ENCODE assay signal across 10 cellular contexts in genomic region chr3:27659279-27660021, GRCh38.
A peak's percentile ranks its signal among the peaks of the same experiment; 100 is the strongest.
DNase-seq lines count a peak whose midpoint lies in the region; ATAC-seq and TF ChIP-seq lines count a peak whose summit lies in the region.
"Had no signal": no experiment of that assay in that cellular context is flagged by ENCODE, and none has a peak within 500 bp of the region (broad histone marks: within the 10 kb centered on the region; RNA-seq: fewer than 3 reads in every experiment).

No MANE protein-coding gene starts in this region.

- H3K4me3 Mint-ChIP-seq in CD4-positive, alpha-beta memory T cell: no peak overlapping the region
- H3K4me3 Mint-ChIP-seq in activated T-cell treated with anti-CD3 and anti-CD28 coated beads, Interleukin-2, amount 50 U/mL, for 72 hours: no peak overlapping the region

- H3K4me3 ChIP-seq in CD4-positive, alpha-beta memory T cell (ENCODE audit: low read length in 2 of 2): no peak overlapping the region
- H3K4me3 ChIP-seq in NT2/D1 (ENCODE audit: insufficient read length, low read depth): no peak overlapping the region
- no peak overlapping the region for H3K4me3 ChIP-seq in sigmoid colon
- H3K4me3 ChIP-seq: SK-N-MC, skin epidermis had no signal

- peaks cover 0 to 2% of the 10 kb centered on the region in 2 donors for H3K27me3 Mint-ChIP-seq in CD4-positive, alpha-beta memory T cell
- H3K27me3 Mint-ChIP-seq in activated T-cell treated with anti-CD3 and anti-CD28 coated beads, Interleukin-2, amount 50 U/mL, for 72 hours (ENCODE audit: low read depth): no peaks in the 10 kb centered on the region

- no peaks in the 10 kb centered on the region for H3K36me3 Mint-ChIP-seq in CD4-positive, alpha-beta memory T cell
- peaks cover 0 to 1% of the 10 kb centered on the region in 2 donors for H3K36me3 Mint-ChIP-seq in activated T-cell treated with anti-CD3 and anti-CD28 coated beads, Interleukin-2, amount 50 U/mL, for 72 hours (ENCODE audit: insufficient read depth in 2 of 2)

- no peak for TF ChIP-seq POLR2A in sigmoid colon (IDR thresholded peaks at IDR 0.05)

- ATAC-seq in GM18909 (IDR thresholded peaks at IDR 0.05; ENCODE audit: poor library complexity, unreplicated experiment): peak; percentile 87
- ATAC-seq in HG03103 (IDR thresholded peaks at IDR 0.05; ENCODE audit: low read depth, unreplicated experiment): peak; percentile 81
- peak in 1 of 2 donors; percentile 42 for ATAC-seq in activated T-cell treated with anti-CD3 and anti-CD28 coated beads, Interleukin-2, amount 50 U/mL, for 72 hours (replicated peaks in 1 of 2)

- WGBS in sigmoid colon, 2 donors: 53 to 54% methylated on average over 3 of the region's 3 CpGs

- H3K36me3 ChIP-seq in CD4-positive, alpha-beta memory T cell (ENCODE audit: insufficient read depth, low read length): no peaks in the 10 kb centered on the region
- no peaks in the 10 kb centered on the region for H3K36me3 ChIP-seq in NT2/D1 (ENCODE audit: insufficient read depth, insufficient read length, low read length)
- H3K36me3 ChIP-seq in sigmoid colon: no peaks in the 10 kb centered on the region

- POLR2A ChIA-PET in CD4-positive, alpha-beta memory T cell (lab: Charles Lee; ENCODE audit: partially characterized antibody): no interaction called here

- H3K9me3 Mint-ChIP-seq in CD4-positive, alpha-beta memory T cell: no peaks in the 10 kb centered on the region
- peaks cover 0 to 2% of the 10 kb centered on the region in 2 donors for H3K9me3 Mint-ChIP-seq in activated T-cell treated with anti-CD3 and anti-CD28 coated beads, Interleukin-2, amount 50 U/mL, for 72 hours

- no peaks in the 10 kb centered on the region for H3K9me3 ChIP-seq in CD4-positive, alpha-beta memory T cell (ENCODE audit: control insufficient read depth in 1 of 2, low read length in 2 of 2)
- no peaks in the 10 kb centered on the region for H3K9me3 ChIP-seq in NT2/D1 (ENCODE audit: insufficient read depth, low read length)
- H3K9me3 ChIP-seq in sigmoid colon: no peaks in the 10 kb centered on the region

- peaks cover 9 to 15% (median 11%) of the 10 kb centered on the region in 4 donors for H3K4me1 Mint-ChIP-seq in CD4-positive, alpha-beta memory T cell
- H3K4me1 Mint-ChIP-seq in activated T-cell treated with anti-CD3 and anti-CD28 coated beads, Interleukin-2, amount 50 U/mL, for 72 hours (ENCODE audit: low read depth): peaks cover 10% of the 10 kb centered on the region

- peak; percentile 29 to 69 (median 62) for TF ChIP-seq CTCF in sigmoid colon (IDR thresholded peaks at IDR 0.05)

- CTCF ChIA-PET in CD4-positive, alpha-beta memory T cell (lab: Charles Lee; ENCODE audit: partially characterized antibody): interaction anchor here (0.6 to 3.8 kb wide), 13 partner anchors 12 to 349 kb away, joined by 3 to 21 read pairs (median 5); no protein-coding TSS in a partner anchor

- no peaks in the 10 kb centered on the region for H3K4me1 ChIP-seq in CD4-positive, alpha-beta memory T cell (ENCODE audit: insufficient read depth, low read length)
- no peaks in the 10 kb centered on the region for H3K4me1 ChIP-seq in NT2/D1 (ENCODE audit: insufficient read depth, insufficient read length)
- H3K4me1 ChIP-seq in sigmoid colon: no peaks in the 10 kb centered on the region

- peak in 4 of 5 donors; percentile 29 to 42 (median 38) for DNase-seq in CD4-positive, alpha-beta memory T cell
- peak; percentile 64 for DNase-seq in NT2/D1 (ENCODE audit: low read depth, low spot score)
- peak; percentile 19 to 46 for DNase-seq in activated T-cell treated with anti-CD3 and anti-CD28 coated beads, Interleukin-2, amount 50 U/mL, for 72 hours
- DNase-seq in glomerular visceral epithelial cell (ENCODE audit: extremely low spot score): peak; percentile 61
- DNase-seq in sigmoid colon: no peak
- DNase-seq in GOT3 (lab: John Stamatoyannopoulos, UW): no peak

- H3K27me3 ChIP-seq in CD4-positive, alpha-beta memory T cell (ENCODE audit: insufficient read depth, low read length): no peaks in the 10 kb centered on the region
- no peaks in the 10 kb centered on the region for H3K27me3 ChIP-seq in NT2/D1 (ENCODE audit: insufficient read depth, insufficient read length)
- H3K27me3 ChIP-seq in sigmoid colon: no peaks in the 10 kb centered on the region

- peak overlapping the region in 1 of 7 donors; percentile 30 for H3K27ac Mint-ChIP-seq in CD4-positive, alpha-beta memory T cell
- H3K27ac Mint-ChIP-seq in activated T-cell treated with anti-CD3 and anti-CD28 coated beads, Interleukin-2, amount 50 U/mL, for 72 hours: no peak overlapping the region

- H3K9ac ChIP-seq in NT2/D1 (ENCODE audit: insufficient read length, low read depth): no peak overlapping the region

- TF ChIP-seq EP300 in sigmoid colon (IDR thresholded peaks at IDR 0.05): no peak

- H3K27ac ChIP-seq in CD4-positive, alpha-beta memory T cell (ENCODE audit: low read depth, low read length): no peak overlapping the region
- no peak overlapping the region for H3K27ac ChIP-seq in sigmoid colon
- H3K27ac ChIP-seq: SK-N-MC, skin epidermis had no signal

- intact Hi-C loops in CD4-positive, alpha-beta memory T cell (cut with micrococcal nuclease): loop anchor here (1.0 to 5.0 kb wide), 5 partner anchors 26 to 347 kb away; partner anchors contain the start of gene SLC4A7
- intact Hi-C loops in sigmoid colon (cut with DNase I): no loop called here

Comparison
In these comparisons a context has a peak if more than half of its experiments do, and no peak if none do; other contexts are left out.
1. DNase-seq: peak in CD4-positive, alpha-beta memory T cell (4 of 5), NT2/D1 (single experiment), activated T-cell treated with anti-CD3 and anti-CD28 coated beads, Interleukin-2, amount 50 U/mL, for 72 hours (2 of 2) and glomerular visceral epithelial cell (single experiment); none in sigmoid colon (single experiment) and GOT3 (single experiment).